Comparison of ENCODE assay signal across 8 cellular contexts in the genomic region with DNA sequence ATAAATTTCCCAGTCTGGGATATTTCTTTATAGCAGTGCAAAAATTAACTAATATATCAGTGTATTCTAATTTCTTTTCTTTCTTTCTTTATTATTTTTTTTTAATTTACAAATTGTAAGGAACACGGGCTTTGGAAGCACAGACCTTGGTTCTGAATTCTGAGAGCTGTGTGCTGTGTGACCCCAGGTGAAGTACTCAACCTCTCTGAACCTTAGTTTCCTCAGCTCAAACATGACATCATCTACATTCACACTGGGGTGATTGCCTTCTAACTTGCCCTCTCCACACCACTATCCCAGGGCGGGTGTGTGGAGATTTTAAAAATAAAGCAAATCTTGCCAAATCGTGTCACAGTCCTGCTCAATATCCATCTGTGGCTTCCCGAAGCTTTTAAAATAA.
"Had no signal": no experiment of that assay in that cellular context is flagged by ENCODE, and none has a peak within 500 bp of the region (broad histone marks: within the 10 kb centered on the region; RNA-seq: fewer than 3 reads in every experiment).

No MANE protein-coding gene starts in this region.

- DNase-seq: GDM1, GF-D8 had no signal

- H3K4me3 ChIP-seq: GM12878 had no signal

- ATAC-seq: GM12878 had no signal

- FAIRE-seq: G401.6, GM12878, GM12891, GM12892, GM18507, GM19239 had no signal
